Comparison of ENCODE assay signal across 14 cellular contexts in genomic region chr2:84257871-84258270, GRCh38.
DNase-seq lines count a peak whose midpoint lies in the region; ATAC-seq and TF ChIP-seq lines count a peak whose summit lies in the region.
"Had no signal": no experiment of that assay in that cellular context is flagged by ENCODE, and none has a peak within 500 bp of the region (broad histone marks: within the 10 kb centered on the region; RNA-seq: fewer than 3 reads in every experiment).

No MANE protein-coding gene starts in this region.

- ATAC-seq in WTC11 (peak; percentile 60; the same call in 1 of the 2 replicates), left lobe of liver (peak; percentile 66), GM19023 (IDR thresholded peaks at IDR 0.05; ENCODE audit: unreplicated experiment) (no peak), GM18870 (IDR thresholded peaks at IDR 0.05; ENCODE audit: unreplicated experiment) (no peak)
- ATAC-seq: psoas muscle had no signal

- CTCF ChIA-PET in WTC11 (lab: Charles Lee), result interaction anchor here (0.9 to 1.3 kb wide), 4 partner anchors 45 to 235 kb away, joined by 3 to 15 read pairs (median 3); no protein-coding TSS in a partner anchor

- H3K9me3 Mint-ChIP-seq in WTC11, result peaks cover 28% of the 10 kb centered on the region

- TF ChIP-seq CTCF in WTC11 (IDR thresholded peaks at IDR 0.05), result no peak

- H3K27ac Mint-ChIP-seq in WTC11, result no peak overlapping the region

- H3K27me3 Mint-ChIP-seq in WTC11 (ENCODE audit: low read depth), result no peaks in the 10 kb centered on the region

- H3K36me3 Mint-ChIP-seq in WTC11, result peaks cover 18% of the 10 kb centered on the region

- POLR2A ChIA-PET in WTC11 (lab: Charles Lee), result no interaction called here

- DNase-seq in DMS 273 (lab: John Stamatoyannopoulos, UW; ENCODE audit: unreplicated experiment) (peak; percentile 68), HuH-7 (ENCODE audit: low spot score) (peak; percentile 13), WTC11 (ENCODE audit: low spot score) (no peak), left lobe of liver (ENCODE audit: low spot score) (no peak), NK-92 (lab: John Stamatoyannopoulos, UW; ENCODE audit: unreplicated experiment) (no peak), H4 (ENCODE audit: low spot score) (no peak)
- DNase-seq: activated CD8-positive, alpha-beta memory T cell treated with anti-CD3 and anti-CD28 coated beads for 24 hours; activated naive CD4-positive, alpha-beta T cell treated with anti-CD3 and anti-CD28 coated beads, Interleukin-2, amount 50 U/mL, for 16 hours; caudate nucleus; erythroblast; KBM-7; psoas muscle had no signal

- H3K4me1 Mint-ChIP-seq in WTC11, result no peaks in the 10 kb centered on the region

- H3K4me3 Mint-ChIP-seq in WTC11, result no peak overlapping the region

TF ChIP-seq in WTC11, 78 proteins besides CTCF, POLR2A, EP300 and RAD21:
- no peak for TF ChIP-seq EMX1 (CRISPR knock-in tag; IDR thresholded peaks at IDR 0.05)
- TF ChIP-seq TCF7 (CRISPR knock-in tag; IDR thresholded peaks at IDR 0.05; ENCODE audit: low read depth), result no peak
- TF ChIP-seq OVOL2 (CRISPR knock-in tag; IDR thresholded peaks at IDR 0.05; ENCODE audit: borderline replicate concordance), result no peak
- no peak for TF ChIP-seq GABPB1 (CRISPR knock-in tag; IDR thresholded peaks at IDR 0.05)
- TF ChIP-seq ZNF121 (CRISPR knock-in tag; IDR thresholded peaks at IDR 0.05), result no peak
- no peak for TF ChIP-seq ETV6 (CRISPR knock-in tag; IDR thresholded peaks at IDR 0.05)
- TF ChIP-seq ZNF416 (CRISPR knock-in tag; IDR thresholded peaks at IDR 0.05), result no peak
- no peak for TF ChIP-seq TEAD4 (CRISPR knock-in tag; IDR thresholded peaks at IDR 0.05)
- TF ChIP-seq KAT7 (CRISPR knock-in tag; IDR thresholded peaks at IDR 0.05; ENCODE audit: borderline replicate concordance), result no peak
- no peak for TF ChIP-seq CBFB (CRISPR knock-in tag; IDR thresholded peaks at IDR 0.05; ENCODE audit: low read depth)
- TF ChIP-seq RORB (CRISPR knock-in tag; IDR thresholded peaks at IDR 0.05), result no peak
- no peak for TF ChIP-seq IRF2 (CRISPR knock-in tag; IDR thresholded peaks at IDR 0.05; ENCODE audit: borderline replicate concordance, low read depth)
- TF ChIP-seq FOXK1 (CRISPR knock-in tag; IDR thresholded peaks at IDR 0.05), result no peak
- no peak for TF ChIP-seq ZNF138 (CRISPR knock-in tag; conservative IDR thresholded peaks at IDR 0.05)
- TF ChIP-seq, protein P1, sequence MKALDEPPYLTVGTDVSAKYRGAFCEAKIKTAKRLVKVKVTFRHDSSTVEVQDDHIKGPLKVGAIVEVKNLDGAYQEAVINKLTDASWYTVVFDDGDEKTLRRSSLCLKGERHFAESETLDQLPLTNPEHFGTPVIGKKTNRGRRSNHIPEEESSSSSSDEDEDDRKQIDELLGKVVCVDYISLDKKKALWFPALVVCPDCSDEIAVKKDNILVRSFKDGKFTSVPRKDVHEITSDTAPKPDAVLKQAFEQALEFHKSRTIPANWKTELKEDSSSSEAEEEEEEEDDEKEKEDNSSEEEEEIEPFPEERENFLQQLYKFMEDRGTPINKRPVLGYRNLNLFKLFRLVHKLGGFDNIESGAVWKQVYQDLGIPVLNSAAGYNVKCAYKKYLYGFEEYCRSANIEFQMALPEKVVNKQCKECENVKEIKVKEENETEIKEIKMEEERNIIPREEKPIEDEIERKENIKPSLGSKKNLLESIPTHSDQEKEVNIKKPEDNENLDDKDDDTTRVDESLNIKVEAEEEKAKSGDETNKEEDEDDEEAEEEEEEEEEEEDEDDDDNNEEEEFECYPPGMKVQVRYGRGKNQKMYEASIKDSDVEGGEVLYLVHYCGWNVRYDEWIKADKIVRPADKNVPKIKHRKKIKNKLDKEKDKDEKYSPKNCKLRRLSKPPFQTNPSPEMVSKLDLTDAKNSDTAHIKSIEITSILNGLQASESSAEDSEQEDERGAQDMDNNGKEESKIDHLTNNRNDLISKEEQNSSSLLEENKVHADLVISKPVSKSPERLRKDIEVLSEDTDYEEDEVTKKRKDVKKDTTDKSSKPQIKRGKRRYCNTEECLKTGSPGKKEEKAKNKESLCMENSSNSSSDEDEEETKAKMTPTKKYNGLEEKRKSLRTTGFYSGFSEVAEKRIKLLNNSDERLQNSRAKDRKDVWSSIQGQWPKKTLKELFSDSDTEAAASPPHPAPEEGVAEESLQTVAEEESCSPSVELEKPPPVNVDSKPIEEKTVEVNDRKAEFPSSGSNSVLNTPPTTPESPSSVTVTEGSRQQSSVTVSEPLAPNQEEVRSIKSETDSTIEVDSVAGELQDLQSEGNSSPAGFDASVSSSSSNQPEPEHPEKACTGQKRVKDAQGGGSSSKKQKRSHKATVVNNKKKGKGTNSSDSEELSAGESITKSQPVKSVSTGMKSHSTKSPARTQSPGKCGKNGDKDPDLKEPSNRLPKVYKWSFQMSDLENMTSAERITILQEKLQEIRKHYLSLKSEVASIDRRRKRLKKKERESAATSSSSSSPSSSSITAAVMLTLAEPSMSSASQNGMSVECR (CRISPR knock-in tag; IDR thresholded peaks at IDR 0.05; ENCODE audit: borderline replicate concordance), result no peak
- TF ChIP-seq ZBTB21 (CRISPR knock-in tag; IDR thresholded peaks at IDR 0.05; ENCODE audit: borderline replicate concordance), result no peak
- TF ChIP-seq GRHL2 (CRISPR knock-in tag; IDR thresholded peaks at IDR 0.05; ENCODE audit: insufficient replicate concordance, severe bottlenecking), result no peak

Comparison
In these comparisons a context has a peak if more than half of its experiments do, and no peak if none do; other contexts are left out.
1. DNase-seq: peak in DMS 273 (single experiment) and HuH-7 (single experiment); none in WTC11 (single experiment), left lobe of liver (single experiment), NK-92 (single experiment) and H4 (single experiment).
2. ATAC-seq: peak in WTC11 (single experiment) and left lobe of liver (single experiment); none in GM19023 (single experiment) and GM18870 (single experiment).